Comparison of ENCODE assay signal across 8 cellular contexts in the genomic region with DNA sequence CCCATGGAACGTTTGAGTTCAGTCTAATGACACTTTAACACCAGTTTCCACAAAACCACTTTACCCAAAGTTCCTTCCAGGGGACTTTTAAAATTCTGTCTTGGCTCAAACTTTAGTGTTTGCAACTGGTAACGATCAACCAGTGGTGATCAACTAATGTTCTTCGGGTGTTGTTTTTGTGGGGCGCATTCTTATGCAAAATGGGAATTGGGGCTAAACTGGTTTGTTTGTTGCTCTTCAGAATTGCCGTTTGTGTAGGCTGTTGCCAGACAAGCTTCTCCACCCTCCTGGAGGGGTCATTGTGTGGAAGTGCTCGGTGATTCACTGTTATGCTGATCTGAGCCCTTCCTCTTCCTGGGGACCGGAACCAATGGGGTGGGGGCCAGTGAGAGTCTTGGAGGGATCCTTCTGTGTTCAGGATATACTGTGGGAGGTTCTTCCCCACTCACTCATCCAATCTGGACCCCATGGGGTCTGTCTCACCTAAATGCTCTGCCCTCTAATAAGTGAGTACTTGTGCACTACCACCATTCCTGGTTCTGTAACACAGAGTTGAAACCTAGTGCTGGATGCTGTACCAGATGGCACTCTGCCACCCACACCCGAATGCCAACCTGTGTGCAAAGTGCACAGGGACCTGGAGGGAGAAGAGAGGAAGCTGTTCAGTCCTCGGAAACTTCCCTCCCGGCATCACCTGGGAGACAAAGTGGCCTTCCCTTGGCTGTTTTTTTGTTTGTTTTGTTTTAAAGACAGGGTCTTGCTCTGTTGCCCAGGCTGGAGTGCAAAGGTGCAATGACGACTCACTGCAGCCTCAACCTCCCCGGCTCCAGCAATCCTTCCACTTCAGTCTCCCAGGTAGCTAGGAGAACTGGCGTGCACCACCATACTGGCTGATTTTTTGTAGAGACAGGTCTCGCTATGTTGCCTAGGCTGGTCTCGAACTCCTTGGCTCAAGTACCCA. TPM values are rescaled to one million over a fixed set of nuclear protein-coding genes. Genes with fewer than 3 reads are reported as not detected.
DNase-seq lines count a peak whose midpoint lies in the region; ATAC-seq and TF ChIP-seq lines count a peak whose summit lies in the region.

No MANE protein-coding gene starts in this region.

- BruUV-seq in A673 (replicated peaks; lab: Mats Ljungman, UMichigan) = no TSS peak

- CTCF ChIA-PET in activated CD8-positive, alpha-beta T cell treated with anti-CD3 and anti-CD28 coated beads for 36 hours (lab: Charles Lee) = no interaction called here
- CTCF ChIA-PET in A673 (lab: Charles Lee) = no interaction called here

- no peaks in the 10 kb centered on the region for H3K27me3 Mint-ChIP-seq in activated CD8-positive, alpha-beta T cell treated with anti-CD3 and anti-CD28 coated beads for 36 hours

- H3K36me3 ChIP-seq in iPS-15b (ENCODE audit: control insufficient read depth, insufficient read depth, low read length) = no peaks in the 10 kb centered on the region
- no peaks in the 10 kb centered on the region for H3K36me3 ChIP-seq in subcutaneous abdominal adipose tissue (ENCODE audit: control insufficient read depth in 5 of 5, insufficient read depth in 5 of 5, low read length in 5 of 5)
- no peaks in the 10 kb centered on the region for H3K36me3 ChIP-seq in A673 (ENCODE audit: insufficient read depth, low read length, poor library complexity, severe bottlenecking)

- peaks cover 46% of the 10 kb centered on the region for H3K36me3 Mint-ChIP-seq in activated CD8-positive, alpha-beta T cell treated with anti-CD3 and anti-CD28 coated beads for 36 hours (ENCODE audit: low read depth)

- POLR2A ChIA-PET in activated CD8-positive, alpha-beta T cell treated with anti-CD3 and anti-CD28 coated beads for 36 hours (lab: Charles Lee) = interaction anchor here (0.7 to 13.9 kb wide), 7 partner anchors 12 to 55 kb away, joined by 3 to 359 read pairs (median 17); a partner anchor contains a TSS
- POLR2A ChIA-PET in A673 (lab: Charles Lee; ENCODE audit: low non-redundant PET) = no interaction called here

- peaks cover 70% of the 10 kb centered on the region for H3K4me1 Mint-ChIP-seq in activated CD8-positive, alpha-beta T cell treated with anti-CD3 and anti-CD28 coated beads for 36 hours (ENCODE audit: low read depth)

- H3K9ac ChIP-seq in iPS-15b (ENCODE audit: low read depth, low read length) (peak overlapping the region; percentile 70), subcutaneous abdominal adipose tissue (ENCODE audit: low read length in 5 of 5) (no peak overlapping the region)

- no peak for TF ChIP-seq CTCF in activated CD8-positive, alpha-beta T cell treated with anti-CD3 and anti-CD28 coated beads for 36 hours (IDR thresholded peaks at IDR 0.05)
- no peak for TF ChIP-seq CTCF in A673 (conservative IDR thresholded peaks at IDR 0.05; ENCODE audit: low read depth, low read length)

- H3K4me3 Mint-ChIP-seq in activated CD8-positive, alpha-beta T cell treated with anti-CD3 and anti-CD28 coated beads for 36 hours = peak overlapping the region; percentile 96

- peaks cover 26% of the 10 kb centered on the region for H3K4me1 ChIP-seq in iPS-15b (ENCODE audit: control insufficient read depth, insufficient read depth, low read length)
- H3K4me1 ChIP-seq in subcutaneous abdominal adipose tissue (ENCODE audit: control insufficient read depth in 5 of 5, insufficient read depth in 5 of 5, low read length in 5 of 5) = peaks cover 0 to 51% (median 22%) of the 10 kb centered on the region in 5 donors
- H3K4me1 ChIP-seq in A673 (ENCODE audit: insufficient read depth, low read length, poor library complexity, severe bottlenecking) = peaks cover 13% of the 10 kb centered on the region

- H3K27me3 ChIP-seq in iPS-15b (ENCODE audit: control insufficient read depth, insufficient read depth, low read length) (no peaks in the 10 kb centered on the region), subcutaneous abdominal adipose tissue (ENCODE audit: control insufficient read depth in 5 of 5, insufficient read depth in 4 of 5, low read length in 5 of 5) (peaks cover 0 to 11% (median 4%) of the 10 kb centered on the region in 5 donors), A673 (replicated peaks; ENCODE audit: insufficient read depth, low read depth, low read length, poor library complexity) (no peaks in the 10 kb centered on the region)

- no peaks in the 10 kb centered on the region for H3K9me3 Mint-ChIP-seq in activated CD8-positive, alpha-beta T cell treated with anti-CD3 and anti-CD28 coated beads for 36 hours

- H3K27ac Mint-ChIP-seq in activated CD8-positive, alpha-beta T cell treated with anti-CD3 and anti-CD28 coated beads for 36 hours = peak overlapping the region; percentile 96

- H3K27ac ChIP-seq in subcutaneous abdominal adipose tissue (ENCODE audit: low read depth, low read length) (no peak overlapping the region), substantia nigra (ENCODE audit: low read depth, low read length, poor library complexity, severe bottlenecking) (no peak overlapping the region), A673 (ENCODE audit: low read depth, low read length, poor library complexity, severe bottlenecking) (no peak overlapping the region)

- H3K4me3 ChIP-seq in iPS-15b (ENCODE audit: low read depth, low read length) = peak overlapping the region; percentile 84
- peak overlapping the region in 3 of 5 donors; percentile 45 to 71 (median 49) for H3K4me3 ChIP-seq in subcutaneous abdominal adipose tissue (ENCODE audit: low read depth in 1 of 5, low read length in 5 of 5)
- no peak overlapping the region for H3K4me3 ChIP-seq in A673 (ENCODE audit: low read depth, low read length, poor library complexity, severe bottlenecking)

- no peaks in the 10 kb centered on the region for H3K9me3 ChIP-seq in iPS-15b (ENCODE audit: control insufficient read depth, insufficient read depth, low read length)
- H3K9me3 ChIP-seq in subcutaneous abdominal adipose tissue (ENCODE audit: control insufficient read depth in 5 of 5, low read length in 5 of 5) = no peaks in the 10 kb centered on the region
- H3K9me3 ChIP-seq in A673 (ENCODE audit: low read depth, low read length, poor library complexity, severe bottlenecking) = no peaks in the 10 kb centered on the region

- peak; percentile 59 for DNase-seq in stimulated activated CD4-positive, alpha-beta T cell treated with anti-CD3 and anti-CD28 coated beads, Interleukin-15, amount 100 ng/mL, for 24 hours
- DNase-seq in stimulated activated CD4-positive, alpha-beta T cell treated with anti-CD3 and anti-CD28 coated beads, Interleukin-4, amount 100 ng/mL, for 4 hours = no peak
- DNase-seq in activated CD8-positive, alpha-beta T cell treated with anti-CD3 and anti-CD28 coated beads for 36 hours = peak; percentile 47
- no peak for DNase-seq in substantia nigra (lab: John Stamatoyannopoulos, UW)
- DNase-seq in A673 (ENCODE audit: low spot score) = no peak
- DNase-seq in NCI-H2029 treated with DMSO at 0.1 percent for 48 hours (lab: John Stamatoyannopoulos, UW) = no peak

- ATAC-seq in activated CD8-positive, alpha-beta T cell treated with anti-CD3 and anti-CD28 coated beads for 36 hours = peak; percentile 14

- intact Hi-C loops in activated CD8-positive, alpha-beta T cell treated with anti-CD3 and anti-CD28 coated beads for 36 hours (cut with micrococcal nuclease) = loop anchor here (1.0 to 5.0 kb wide), 2 partner anchors 33 to 62 kb away; no protein-coding TSS in a partner anchor
- intact Hi-C loops in A673 (cut with micrococcal nuclease; ENCODE audit: unreplicated experiment) = no loop called here

RNA-seq across cellular contexts. Expression of a gene that starts 2.1 kb away (rescaled TPM):
- 10 to 100 TPM; 21.5 to 22.6 TPM for total RNA-seq in activated CD8-positive, alpha-beta T cell treated with anti-CD3 and anti-CD28 coated beads for 36 hours
- total RNA-seq in A673 (2021) = 8.5 and 8.6 TPM in 2 replicates

RNA-seq across cellular contexts. Expression of a gene that starts 46.4 kb away (rescaled TPM):
- total RNA-seq in activated CD8-positive, alpha-beta T cell treated with anti-CD3 and anti-CD28 coated beads for 36 hours = 100 to 1,000 TPM; 871 to 893 TPM
- 1,150 and 1,229 TPM in 2 replicates for total RNA-seq in A673 (2021)

RNA-seq across cellular contexts. Expression of a gene that starts 47.4 kb away (rescaled TPM):
- total RNA-seq in activated CD8-positive, alpha-beta T cell treated with anti-CD3 and anti-CD28 coated beads for 36 hours = 100 to 1,000 TPM; 313 to 320 TPM
- total RNA-seq in A673 (2021) = 228 TPM in 2 replicates

Comparison
In these comparisons a context has a peak if more than half of its experiments do, and no peak if none do; other contexts are left out.
1. DNase-seq: peak in stimulated activated CD4-positive, alpha-beta T cell treated with anti-CD3 and anti-CD28 coated beads, Interleukin-15, amount 100 ng/mL, for 24 hours (single experiment) and activated CD8-positive, alpha-beta T cell treated with anti-CD3 and anti-CD28 coated beads for 36 hours (single experiment); none in stimulated activated CD4-positive, alpha-beta T cell treated with anti-CD3 and anti-CD28 coated beads, Interleukin-4, amount 100 ng/mL, for 4 hours (0 of 2), substantia nigra (0 of 49), A673 (single experiment) and NCI-H2029 treated with DMSO at 0.1 percent for 48 hours (single experiment).